Comparison of ENCODE assay signal across 8 cellular contexts in genomic region chr2:190911813-190912212, GRCh38. TPM values are rescaled to one million over a fixed set of nuclear protein-coding genes. Genes with fewer than 3 reads are reported as not detected.
DNase-seq lines count a peak whose midpoint lies in the region; ATAC-seq, FAIRE-seq and TF ChIP-seq lines count a peak whose summit lies in the region.

No MANE protein-coding gene starts in this region.

- H3K27me3 Mint-ChIP-seq in activated CD8-positive, alpha-beta memory T cell treated with anti-CD3 and anti-CD28 coated beads, Interleukin-2, amount 10 ng/mL, durations not matched to agents 7 days and 5 days: no peaks in the 10 kb centered on the region
- H3K27me3 Mint-ChIP-seq in type B pancreatic cell: no peaks in the 10 kb centered on the region

- H3K9me3 Mint-ChIP-seq in activated CD8-positive, alpha-beta memory T cell treated with anti-CD3 and anti-CD28 coated beads, Interleukin-2, amount 10 ng/mL, durations not matched to agents 7 days and 5 days (ENCODE audit: low read depth): no peaks in the 10 kb centered on the region
- H3K9me3 Mint-ChIP-seq in type B pancreatic cell: no peaks in the 10 kb centered on the region

- 10 to 44% (median 33%) methylated on average over 3 of the region's 3 CpGs for WGBS in small intestine, 3 donors

- H3K27ac ChIP-seq in SK-N-MC: peak overlapping the region; percentile 74
- H3K27ac ChIP-seq in small intestine (ENCODE audit: low read depth in 1 of 2, low read length in 1 of 2): no peak overlapping the region

- peaks cover 53% of the 10 kb centered on the region for H3K36me3 Mint-ChIP-seq in activated CD8-positive, alpha-beta memory T cell treated with anti-CD3 and anti-CD28 coated beads, Interleukin-2, amount 10 ng/mL, durations not matched to agents 7 days and 5 days
- H3K36me3 Mint-ChIP-seq in type B pancreatic cell: peaks cover 18% of the 10 kb centered on the region

- H3K36me3 ChIP-seq in SK-N-MC (ENCODE audit: insufficient read depth, low read length) (peaks cover 50% of the 10 kb centered on the region), small intestine (ENCODE audit: control insufficient read depth in 2 of 2, insufficient read depth in 2 of 2, low read length in 2 of 2) (peaks cover 0 to 3% of the 10 kb centered on the region in 2 donors)

- H3K9me3 ChIP-seq in SK-N-MC (ENCODE audit: low read depth, low read length): no peaks in the 10 kb centered on the region
- H3K9me3 ChIP-seq in small intestine (ENCODE audit: control insufficient read depth, low read depth): no peaks in the 10 kb centered on the region

- no peak overlapping the region for H3K4me3 Mint-ChIP-seq in activated CD8-positive, alpha-beta memory T cell treated with anti-CD3 and anti-CD28 coated beads, Interleukin-2, amount 10 ng/mL, durations not matched to agents 7 days and 5 days
- H3K4me3 Mint-ChIP-seq in type B pancreatic cell: no peak overlapping the region

- H3K27me3 ChIP-seq in small intestine (ENCODE audit: control insufficient read depth in 2 of 2, insufficient read depth in 2 of 2, low read length in 2 of 2): no peaks in the 10 kb centered on the region

- no peak for TF ChIP-seq CTCF in type B pancreatic cell (conservative IDR thresholded peaks at IDR 0.05)

- H3K4me1 Mint-ChIP-seq in activated CD8-positive, alpha-beta memory T cell treated with anti-CD3 and anti-CD28 coated beads, Interleukin-2, amount 10 ng/mL, durations not matched to agents 7 days and 5 days: peaks cover 33% of the 10 kb centered on the region
- no peaks in the 10 kb centered on the region for H3K4me1 Mint-ChIP-seq in type B pancreatic cell (ENCODE audit: unreplicated experiment)

- H3K4me3 ChIP-seq in SK-N-MC: no peak overlapping the region
- no peak overlapping the region for H3K4me3 ChIP-seq in small intestine (ENCODE audit: low read depth in 1 of 2, low read length in 2 of 2)

- H3K9ac ChIP-seq in SK-N-MC (ENCODE audit: insufficient read length): no peak overlapping the region

- H3K4me1 ChIP-seq in small intestine (ENCODE audit: control insufficient read depth in 2 of 2, insufficient read depth in 1 of 2, low read depth in 1 of 2, low read length in 1 of 2): no peaks in the 10 kb centered on the region

- FAIRE-seq in small intestine (lab: Jason Lieb, UNC): peak; percentile 10

- no peak for DNase-seq in activated CD8-positive, alpha-beta memory T cell treated with anti-CD3 and anti-CD28 coated beads, Interleukin-2, amount 10 ng/mL, durations not matched to agents 7 days and 5 days
- DNase-seq in activated CD8-positive, alpha-beta memory T cell treated with anti-CD3 and anti-CD28 coated beads, Interleukin-2, amount 50 U/mL, for 48 hours: no peak
- DNase-seq in SK-N-MC (ENCODE audit: low read depth, low spot score) (no peak), small intestine (peak; percentile 79), type B pancreatic cell (ENCODE audit: extremely low spot score, unreplicated experiment) (no peak), SHP77 treated with DMSO at 0.1 percent for 48 hours (lab: John Stamatoyannopoulos, UW) (no peak), SK-N-DZ (ENCODE audit: low spot score) (no peak)

- CTCF ChIA-PET in activated CD8-positive, alpha-beta memory T cell treated with anti-CD3 and anti-CD28 coated beads, Interleukin-2, amount 10 ng/mL, durations not matched to agents 7 days and 5 days (lab: Charles Lee): no interaction called here

- ATAC-seq in activated CD8-positive, alpha-beta memory T cell treated with anti-CD3 and anti-CD28 coated beads, Interleukin-2, amount 10 ng/mL, durations not matched to agents 7 days and 5 days: peak; percentile 91
- ATAC-seq in HG02759 (IDR thresholded peaks at IDR 0.05; ENCODE audit: unreplicated experiment): peak; percentile 92

- H3K27ac Mint-ChIP-seq in activated CD8-positive, alpha-beta memory T cell treated with anti-CD3 and anti-CD28 coated beads, Interleukin-2, amount 10 ng/mL, durations not matched to agents 7 days and 5 days: peak overlapping the region; percentile 56
- H3K27ac Mint-ChIP-seq in type B pancreatic cell: no peak overlapping the region

RNA-seq across cellular contexts. Expression of gene GLS, which starts 31.2 kb away (rescaled TPM):
- 100 to 1,000 TPM; 187 to 191 TPM for total RNA-seq in activated CD8-positive, alpha-beta memory T cell treated with anti-CD3 and anti-CD28 coated beads, Interleukin-2, amount 10 ng/mL, durations not matched to agents 7 days and 5 days
- 10 to 100 TPM; 39.3 to 54.1 (median 43.2) TPM for polyA plus RNA-seq in small intestine
- total RNA-seq in type B pancreatic cell (ENCODE audit: low replicate concordance): 160 and 211 TPM in 2 replicates
- polyA plus RNA-seq in SK-N-DZ (2014; cell fraction: cytosol; rRNA removed): 52.6 and 63.5 TPM in 2 replicates
- 85.3 and 121 TPM in 2 replicates for polyA plus RNA-seq in SK-N-DZ (2014; cell fraction: nucleus; rRNA removed)
